Comparison of ENCODE assay signal across 12 cellular contexts in genomic region chr11:78742430-78742829, GRCh38.
DNase-seq lines count a peak whose midpoint lies in the region; ATAC-seq, FAIRE-seq and TF ChIP-seq lines count a peak whose summit lies in the region.
"Had no signal": no experiment of that assay in that cellular context is flagged by ENCODE, and none has a peak within 500 bp of the region (broad histone marks: within the 10 kb centered on the region; RNA-seq: fewer than 3 reads in every experiment).

No MANE protein-coding gene starts in this region.

- H3K4me3 ChIP-seq in heart right ventricle (no peak overlapping the region), aorta (ENCODE audit: low read length in 2 of 2) (no peak overlapping the region)

- H3K36me3 ChIP-seq in heart right ventricle (no peaks in the 10 kb centered on the region), aorta (ENCODE audit: control insufficient read depth in 1 of 2, insufficient read depth in 2 of 2, low read length in 1 of 2) (no peaks in the 10 kb centered on the region)

- peak; percentile 84 for FAIRE-seq in RCC 7860 (lab: Jason Lieb, UNC)
- FAIRE-seq: A204.1 had no signal

- H3K27ac ChIP-seq in heart right ventricle (peak overlapping the region in 1 of 10 donors; percentile 32), aorta (ENCODE audit: low read depth in 1 of 2, low read length in 2 of 2) (no peak overlapping the region)

- 44 to 57% methylated on average over 6 of the region's 6 CpGs for WGBS in heart right ventricle, 2 donors
- WGBS in aorta, 2 donors, result 3 to 11% methylated on average over 6 of the region's 6 CpGs

- intact Hi-C loops in Right ventricle myocardium inferior (cut with DNase I), result no loop called here
- intact Hi-C loops in cardiac septum (cut with DNase I), result no loop called here
- intact Hi-C loops in heart right ventricle (cut with DNase I), result no loop called here
- intact Hi-C loops in aorta (cut with DNase I), result no loop called here

- H3K27me3 ChIP-seq in heart right ventricle (no peaks in the 10 kb centered on the region), aorta (ENCODE audit: control insufficient read depth in 1 of 2, insufficient read depth in 2 of 2, low read length in 1 of 2) (no peaks in the 10 kb centered on the region)

- no peaks in the 10 kb centered on the region for H3K9me3 ChIP-seq in heart right ventricle
- H3K9me3 ChIP-seq in aorta (ENCODE audit: control insufficient read depth, low read length), result no peaks in the 10 kb centered on the region

- TF ChIP-seq CTCF in heart right ventricle (IDR thresholded peaks at IDR 0.05), result peak in 1 of 9 donors; percentile 6

- peak; percentile 66 for DNase-seq in Right ventricle myocardium inferior (ENCODE audit: missing footprints)
- DNase-seq in cardiac septum (ENCODE audit: low spot score), result no peak
- peak; percentile 76 for DNase-seq in RCC 7860 (ENCODE audit: low spot score)
- peak; percentile 67 to 73 for DNase-seq in heart right ventricle
- peak; percentile 72 to 80 for DNase-seq in aorta
- no peak for DNase-seq in hepatic stellate cell (ENCODE audit: low spot score)
- DNase-seq: activated naive CD8-positive, alpha-beta T cell treated with anti-CD3 and anti-CD28 coated beads, Interleukin-2, amount 50 U/mL, for 24 hours; erythroblast had no signal

- peaks cover 0 to 16% (median 5%) of the 10 kb centered on the region in 9 donors for H3K4me1 ChIP-seq in heart right ventricle
- H3K4me1 ChIP-seq in aorta (ENCODE audit: control insufficient read depth in 1 of 2, insufficient read depth in 2 of 2, low read length in 2 of 2), result no peaks in the 10 kb centered on the region

- ATAC-seq in Right ventricle myocardium inferior, result peak; percentile 89
- peak; percentile 80 to 97 (median 93) for ATAC-seq in heart right ventricle
- ATAC-seq in aorta (ENCODE audit: low FRiP score), result peak; percentile 47
- no peak for ATAC-seq in GM18867 (IDR thresholded peaks at IDR 0.05; ENCODE audit: unreplicated experiment)
- no peak for ATAC-seq in HG02798 (IDR thresholded peaks at IDR 0.05; ENCODE audit: poor library complexity, unreplicated experiment)
- ATAC-seq: activated CD4-positive, CD25-positive, alpha-beta regulatory T cell treated with anti-CD3 and anti-CD28 coated beads, Interleukin-2, amount 50 U/mL, for 24 hours; activated naive CD8-positive, alpha-beta T cell treated with anti-CD3 and anti-CD28 coated beads, Interleukin-2, amount 50 U/mL, for 24 hours had no signal

Comparison
In these comparisons a context has a peak if more than half of its experiments do, and no peak if none do; other contexts are left out.
1. DNase-seq: peak in Right ventricle myocardium inferior (single experiment), RCC 7860 (single experiment), heart right ventricle (2 of 2) and aorta (2 of 2); none in cardiac septum (single experiment) and hepatic stellate cell (single experiment).
2. ATAC-seq: peak in Right ventricle myocardium inferior (single experiment), heart right ventricle (8 of 8) and aorta (single experiment); none in GM18867 (single experiment) and HG02798 (single experiment).